ENCODE assay signal across 15 cellular contexts in the genomic region with DNA sequence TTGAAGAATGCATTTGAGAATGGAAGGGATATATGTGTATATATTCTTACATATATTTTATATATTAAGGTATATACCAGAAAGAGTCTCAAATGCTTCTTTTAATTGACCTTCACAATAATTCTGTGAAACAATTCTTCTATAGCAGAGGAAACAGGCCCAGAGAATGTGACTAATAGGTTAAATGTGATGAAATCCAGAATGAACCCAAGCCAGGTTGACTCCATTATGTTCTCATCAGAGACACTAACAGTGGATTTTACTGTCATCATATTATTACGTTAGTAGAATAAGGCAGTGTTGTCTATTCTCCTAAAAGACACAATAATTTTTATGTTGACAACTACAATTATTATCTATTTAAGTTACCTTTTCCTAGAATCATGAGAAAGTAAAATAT. TPM values are rescaled to one million over a fixed set of nuclear protein-coding genes. Genes with fewer than 3 reads are reported as not detected.
DNase-seq lines count a peak whose midpoint lies in the region; TF ChIP-seq lines count a peak whose summit lies in the region.
"Had no signal": no experiment of that assay in that cellular context is flagged by ENCODE, and none has a peak within 500 bp of the region (broad histone marks: within the 10 kb centered on the region; RNA-seq: fewer than 3 reads in every experiment).

No MANE protein-coding gene starts in this region.

- H3K9me3 Mint-ChIP-seq in T-helper 2 cell treated with Interferon-gamma antibody and Interleukin-4, amounts not matched to agents 5 μg/mL and 100 μg/mL, for 36 hours: no peaks in the 10 kb centered on the region

- no peaks in the 10 kb centered on the region for H3K4me1 Mint-ChIP-seq in T-helper 2 cell treated with Interferon-gamma antibody and Interleukin-4, amounts not matched to agents 5 μg/mL and 100 μg/mL, for 36 hours (ENCODE audit: low read depth)
- H3K4me1 Mint-ChIP-seq: CD4-positive, alpha-beta memory T cell had no signal

- H3K27ac ChIP-seq in GM23248: no peak overlapping the region
- no peak overlapping the region for H3K27ac ChIP-seq in mammary epithelial cell (ENCODE audit: insufficient read depth, low read depth, low read length)
- H3K27ac ChIP-seq: C4-2B had no signal

- no peak overlapping the region for H3K4me3 ChIP-seq in GM23248
- H3K4me3 ChIP-seq in mammary epithelial cell (replicated peaks in 1 of 3; ENCODE audit: insufficient read depth in 1 of 3, low read depth in 2 of 3, low read length in 3 of 3): no peak overlapping the region
- H3K4me3 ChIP-seq: GM12878, HAP-1 had no signal

- dilution Hi-C loops in mammary epithelial cell (cut with HindIII; ENCODE audit: low sequenced_read_pairs): no loop called here

- H3K9me3 ChIP-seq in GM23248 (ENCODE audit: low read depth): no peaks in the 10 kb centered on the region
- H3K9me3 ChIP-seq in mammary epithelial cell (replicated peaks; ENCODE audit: insufficient read depth, low read length): no peaks in the 10 kb centered on the region
- H3K9me3 ChIP-seq: BE2C, HAP-1 had no signal

- in situ Hi-C loops in GM23248 (cut with MboI) (no loop called here), mammary epithelial cell (cut with MboI; ENCODE audit: low sequenced_read_pairs in 2 of 2) (no loop called here)

- no peaks in the 10 kb centered on the region for H3K9me2 ChIP-seq in GM23248 (ENCODE audit: insufficient read depth)

- H3K36me3 Mint-ChIP-seq in T-helper 2 cell treated with Interferon-gamma antibody and Interleukin-4, amounts not matched to agents 5 μg/mL and 100 μg/mL, for 36 hours (ENCODE audit: low read depth): no peaks in the 10 kb centered on the region
- H3K36me3 Mint-ChIP-seq: CD4-positive, alpha-beta memory T cell had no signal

- H3K27me3 ChIP-seq in GM23248 (replicated peaks; ENCODE audit: insufficient read depth) (no peaks in the 10 kb centered on the region), mammary epithelial cell (ENCODE audit: insufficient read depth, low read length) (no peaks in the 10 kb centered on the region)
- H3K27me3 ChIP-seq: BE2C had no signal

- CTCF ChIA-PET in mammary epithelial cell (lab: Charles Lee; ENCODE audit: low non-redundant PET): no interaction called here

- H3K79me2 ChIP-seq in GM23248 (ENCODE audit: insufficient read depth): no peaks in the 10 kb centered on the region
- H3K79me2 ChIP-seq in mammary epithelial cell (ENCODE audit: insufficient read depth, low read length): no peaks in the 10 kb centered on the region

- H2AFZ ChIP-seq in GM23248 (no peak overlapping the region), mammary epithelial cell (ENCODE audit: low read depth, low read length) (no peak overlapping the region)

- no peak for TF ChIP-seq CTCF in mammary epithelial cell (conservative IDR thresholded peaks at IDR 0.05 in 1 of 2, IDR thresholded peaks at IDR 0.05 in 1 of 2; ENCODE audit: extremely low read depth in 1 of 2, insufficient read depth in 1 of 2, low read depth in 1 of 2, low read length in 2 of 2)

- no peak overlapping the region for H3K27ac Mint-ChIP-seq in T-helper 2 cell treated with Interferon-gamma antibody and Interleukin-4, amounts not matched to agents 5 μg/mL and 100 μg/mL, for 36 hours
- H3K27ac Mint-ChIP-seq: CD4-positive, alpha-beta memory T cell had no signal

- H3K36me3 ChIP-seq in GM23248 (ENCODE audit: low read depth) (no peaks in the 10 kb centered on the region), mammary epithelial cell (ENCODE audit: insufficient read depth, low read length) (no peaks in the 10 kb centered on the region)
- H3K36me3 ChIP-seq: BE2C, HAP-1 had no signal

- BruUV-seq in mammary epithelial cell (replicated peaks; lab: Mats Ljungman, UMichigan): no TSS peak

- H3K9ac ChIP-seq in GM23248 (no peak overlapping the region), mammary epithelial cell (ENCODE audit: insufficient read depth, low read length) (no peak overlapping the region)

- H3K4me2 ChIP-seq in GM23248 (ENCODE audit: unreplicated experiment) (no peak overlapping the region), mammary epithelial cell (ENCODE audit: insufficient read depth, low read depth, low read length) (no peak overlapping the region)

- H3F3A ChIP-seq in GM23248 (ENCODE audit: insufficient read depth): no peaks in the 10 kb centered on the region

- intact Hi-C loops in mammary epithelial cell (cut with micrococcal nuclease): no loop called here

- DNase-seq in GM23248: peak; percentile 49
- peak; percentile 1 for DNase-seq in mammary epithelial cell
- DNase-seq in fibroblast of gingiva (ENCODE audit: low read depth): peak; percentile 26
- DNase-seq in iris pigment epithelial cell (ENCODE audit: low read depth): peak; percentile 34
- no peak for DNase-seq in T-helper 2 cell treated with Interferon-gamma antibody and Interleukin-4, amounts not matched to agents 5 μg/mL and 100 μg/mL, for 36 hours (ENCODE audit: low spot score)
- no peak for DNase-seq in anterior cingulate cortex (lab: John Stamatoyannopoulos, UW)
- DNase-seq in NCI-H2081 (lab: John Stamatoyannopoulos, UW): no peak
- no peak for DNase-seq in NCI-H2227 (lab: John Stamatoyannopoulos, UW; ENCODE audit: unreplicated experiment)
- DNase-seq: ACHN; BE2C; CD4-positive, alpha-beta memory T cell; DMS79 had no signal

- H4K20me1 ChIP-seq in GM23248 (ENCODE audit: insufficient read depth) (no peaks in the 10 kb centered on the region), mammary epithelial cell (ENCODE audit: insufficient read depth, low read length) (no peaks in the 10 kb centered on the region)

- H3K27me3 Mint-ChIP-seq in T-helper 2 cell treated with Interferon-gamma antibody and Interleukin-4, amounts not matched to agents 5 μg/mL and 100 μg/mL, for 36 hours (ENCODE audit: low read depth): no peaks in the 10 kb centered on the region
- H3K27me3 Mint-ChIP-seq: CD4-positive, alpha-beta memory T cell had no signal

- no peaks in the 10 kb centered on the region for H3K4me1 ChIP-seq in GM23248 (ENCODE audit: insufficient read depth)
- no peaks in the 10 kb centered on the region for H3K4me1 ChIP-seq in mammary epithelial cell (ENCODE audit: insufficient read depth, low read length)
- H3K4me1 ChIP-seq: BE2C, HAP-1 had no signal

- 38 to 50% methylated on average over 1 of the region's 1 CpG for WGBS in GM23248 (ENCODE audit: low coverage in 1 of 2, low lambda C conversion rate in 2 of 2, missing lambda C conversion rate in 2 of 2), 2 experiments
- 94% methylated on average over 1 of the region's 1 CpG for WGBS in mammary epithelial cell (ENCODE audit: low coverage, missing lambda C conversion rate)

- no peak overlapping the region for H3K4me3 Mint-ChIP-seq in T-helper 2 cell treated with Interferon-gamma antibody and Interleukin-4, amounts not matched to agents 5 μg/mL and 100 μg/mL, for 36 hours
- H3K4me3 Mint-ChIP-seq: CD4-positive, alpha-beta memory T cell had no signal

RNA-seq across cellular contexts. Expression of a gene that starts 56.1 kb away (rescaled TPM):
- total RNA-seq in GM23248 (2014; rRNA removed; shearing (Covaris generic)): 16.4 and 18.7 TPM in 2 replicates
- polyA plus RNA-seq in GM23248 (2016; fragmentation: Nextera tagmentation; extraction: Ambion mirVana): 5.4 and 6.2 TPM in 2 replicates
- 10 to 100 TPM; 21.6 to 34.3 TPM for total RNA-seq in mammary epithelial cell
- polyA plus RNA-seq in mammary epithelial cell: 7.3 TPM
- 32.4 TPM for polyA minus RNA-seq in mammary epithelial cell

Comparison
In these comparisons a context has a peak if more than half of its experiments do, and no peak if none do; other contexts are left out.
1. DNase-seq: peak in GM23248 (single experiment), mammary epithelial cell (single experiment), fibroblast of gingiva (single experiment) and iris pigment epithelial cell (single experiment); none in T-helper 2 cell treated with Interferon-gamma antibody and Interleukin-4, amounts not matched to agents 5 μg/mL and 100 μg/mL, for 36 hours (single experiment), anterior cingulate cortex (0 of 58), NCI-H2081 (0 of 2) and NCI-H2227 (single experiment).